8 cellular contexts compared by ENCODE assay signal in the genomic region with DNA sequence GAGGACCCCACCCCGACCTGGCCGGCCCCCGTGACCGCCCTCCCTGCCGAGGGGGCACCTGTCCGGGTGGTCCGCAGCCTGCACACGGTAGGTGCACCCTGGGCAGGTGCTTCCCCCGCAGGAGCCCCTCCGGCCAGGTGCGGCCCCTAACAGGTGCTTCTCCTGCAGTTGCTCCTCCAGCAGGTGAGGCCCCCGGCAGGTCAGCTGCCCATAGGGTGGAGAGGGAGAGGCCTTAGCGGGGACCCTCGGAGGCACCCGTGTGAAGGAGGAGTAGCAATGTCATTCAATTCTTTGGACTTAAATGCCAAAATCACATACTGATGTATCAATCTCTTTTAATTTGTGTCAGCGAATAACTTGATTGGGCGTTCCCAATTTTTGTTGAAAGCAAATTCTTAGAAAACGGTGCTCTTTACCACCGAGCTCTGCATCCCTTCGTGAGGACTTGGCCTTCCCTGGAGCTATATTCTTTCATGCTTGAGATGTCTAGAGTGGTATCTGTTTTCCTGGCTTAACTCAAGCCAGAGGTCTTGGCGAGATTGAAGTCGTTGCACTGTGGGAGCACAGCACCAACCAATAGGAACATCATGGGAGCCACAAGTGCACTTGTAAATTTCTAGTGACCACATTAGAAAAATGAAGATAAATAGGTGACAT. TPM values are rescaled to one million over a fixed set of nuclear protein-coding genes. Genes with fewer than 3 reads are reported as not detected.
DNase-seq lines count a peak whose midpoint lies in the region; ATAC-seq and TF ChIP-seq lines count a peak whose summit lies in the region.

No MANE protein-coding gene starts in this region.

- no peaks in the 10 kb centered on the region for H3K27me3 ChIP-seq in BLaER1 treated with 17β-estradiol and CSF1 and Interleukin-3, amounts not matched to agents 10 nM and 100 nM

- CTCF ChIA-PET in HEK293 (lab: Yijun Ruan, JAX) (interaction anchor here (0.7 to 0.9 kb wide), 2 partner anchors 10 to 69 kb away, joined by 3 to 6 read pairs; no protein-coding TSS in a partner anchor), GM10248 (lab: Yijun Ruan, JAX) (interaction anchor here (0.7 to 2.4 kb wide), 7 partner anchors 10 to 271 kb away, joined by 3 to 8 read pairs (median 3); no protein-coding TSS in a partner anchor)

- peaks cover 12 to 47% (median 33%) of the 10 kb centered on the region in 11 experiments; a peak in 21 of 22 replicates for H3K36me3 ChIP-seq in BLaER1 treated with 17β-estradiol and CSF1 and Interleukin-3, amounts not matched to agents 10 nM and 100 nM
- H3K36me3 ChIP-seq in HEK293 (ENCODE audit: control insufficient read depth in 2 of 2, insufficient read depth in 1 of 2, low read length in 2 of 2) = peaks cover 0 to 27% of the 10 kb centered on the region in 2 experiments; a peak in 1 of 3 replicates

- peaks cover 26 to 40% (median 37%) of the 10 kb centered on the region in 11 experiments for H3K9me3 ChIP-seq in BLaER1 treated with 17β-estradiol and CSF1 and Interleukin-3, amounts not matched to agents 10 nM and 100 nM (replicated peaks in 1 of 11)
- no peaks in the 10 kb centered on the region for H3K9me3 ChIP-seq in HEK293 (ENCODE audit: control insufficient read depth, insufficient read depth, low read depth, low read length)

- TF ChIP-seq CTCF in HEK293 (tag by site-specific recombination; IDR thresholded peaks at IDR 0.05) (no peak), progenitor cell of endocrine pancreas (IDR thresholded peaks at IDR 0.05; ENCODE audit: unreplicated experiment) (no peak), GM10248 (IDR thresholded peaks at IDR 0.05; ENCODE audit: control extremely low read depth, extremely low read depth, low read depth, missing control alignments) (no peak)

- H3K36me3 Mint-ChIP-seq in progenitor cell of endocrine pancreas (ENCODE audit: insufficient read depth) = peaks cover 4% of the 10 kb centered on the region

- no peaks in the 10 kb centered on the region for H3K27me3 Mint-ChIP-seq in progenitor cell of endocrine pancreas

- peak overlapping the region; percentile 81 for H3K27ac Mint-ChIP-seq in progenitor cell of endocrine pancreas

- peak; percentile 15 for DNase-seq in fibroblast of gingiva (ENCODE audit: low read depth)
- no peak for DNase-seq in progenitor cell of endocrine pancreas (ENCODE audit: low spot score, unreplicated experiment)
- no peak for DNase-seq in SKM-1 treated with dmso at 0.1 percent for 144 hours (lab: John Stamatoyannopoulos, UW; ENCODE audit: unreplicated experiment)
- DNase-seq in GM10248 (ENCODE audit: extremely low spot score) = no peak

- peaks cover 36 to 64% (median 50%) of the 10 kb centered on the region in 10 experiments for H3K4me1 ChIP-seq in BLaER1 treated with 17β-estradiol and CSF1 and Interleukin-3, amounts not matched to agents 10 nM and 100 nM
- no peaks in the 10 kb centered on the region for H3K4me1 ChIP-seq in HEK293 (ENCODE audit: control insufficient read depth, insufficient read depth, low read length)

- H3K4me2 ChIP-seq in BLaER1 treated with 17β-estradiol and CSF1 and Interleukin-3, amounts not matched to agents 10 nM and 100 nM = peak overlapping the region; percentile 88 to 99 (median 94)

- H3K4me3 ChIP-seq in BLaER1 treated with 17β-estradiol and CSF1 and Interleukin-3, amounts not matched to agents 10 nM and 100 nM = peak overlapping the region; percentile 73 to 99 (median 96)
- H3K4me3 ChIP-seq in HEK293 (ENCODE audit: low read depth, low read length) = peak overlapping the region; percentile 71

- ATAC-seq in SK-N-SH treated with all-trans-retinoic acid at 6 μM for 48 hours = peak; percentile 50
- no peak for ATAC-seq in GM19452 (IDR thresholded peaks at IDR 0.05; ENCODE audit: unreplicated experiment)

- H3K27ac ChIP-seq in BLaER1 treated with 17β-estradiol and CSF1 and Interleukin-3, amounts not matched to agents 10 nM and 100 nM = peak overlapping the region; percentile 84 to 99 (median 96)
- no peak overlapping the region; the same call in 1 of the 2 replicates for H3K27ac ChIP-seq in HEK293 (ENCODE audit: extremely low read depth, low read depth, low read length)

- H3K4me1 Mint-ChIP-seq in progenitor cell of endocrine pancreas (ENCODE audit: low read depth) = peaks cover 10% of the 10 kb centered on the region

- POLR2A ChIA-PET in HEK293 (lab: Yijun Ruan, JAX) (interaction anchor here (1.1 to 1.7 kb wide), 9 partner anchors 10 to 159 kb away, joined by 3 to 10 read pairs (median 5); a partner anchor contains a TSS), GM10248 (lab: Yijun Ruan, JAX) (no interaction called here)

- peaks cover 4% of the 10 kb centered on the region for H3K9me3 Mint-ChIP-seq in progenitor cell of endocrine pancreas (ENCODE audit: low read depth)

- peak overlapping the region; percentile 91 to 99 (median 97) for H3K9ac ChIP-seq in BLaER1 treated with 17β-estradiol and CSF1 and Interleukin-3, amounts not matched to agents 10 nM and 100 nM

- H3K4me3 Mint-ChIP-seq in progenitor cell of endocrine pancreas (ENCODE audit: low read depth) = peak overlapping the region; percentile 70

- peaks cover 0 to 12% (median 0%) of the 10 kb centered on the region in 11 experiments; a peak in 5 of 22 replicates for H4K20me1 ChIP-seq in BLaER1 treated with 17β-estradiol and CSF1 and Interleukin-3, amounts not matched to agents 10 nM and 100 nM

TF ChIP-seq in HEK293, 187 proteins besides CTCF, POLR2A, EP300 and RAD21 (continues in another document):
- TF ChIP-seq ZNF600 (tag by site-specific recombination; IDR thresholded peaks at IDR 0.05) = 0 out of 2 replicates have a peak, but pooled peaks have one; percentile 11
- TF ChIP-seq SCRT2 (tag by site-specific recombination; IDR thresholded peaks at IDR 0.05) = peak; percentile 81
- TF ChIP-seq ZNF394 (tag by site-specific recombination; IDR thresholded peaks at IDR 0.05; ENCODE audit: borderline replicate concordance) = peak; percentile 73; the same call in 1 of the 2 replicates
- TF ChIP-seq, protein P1, sequence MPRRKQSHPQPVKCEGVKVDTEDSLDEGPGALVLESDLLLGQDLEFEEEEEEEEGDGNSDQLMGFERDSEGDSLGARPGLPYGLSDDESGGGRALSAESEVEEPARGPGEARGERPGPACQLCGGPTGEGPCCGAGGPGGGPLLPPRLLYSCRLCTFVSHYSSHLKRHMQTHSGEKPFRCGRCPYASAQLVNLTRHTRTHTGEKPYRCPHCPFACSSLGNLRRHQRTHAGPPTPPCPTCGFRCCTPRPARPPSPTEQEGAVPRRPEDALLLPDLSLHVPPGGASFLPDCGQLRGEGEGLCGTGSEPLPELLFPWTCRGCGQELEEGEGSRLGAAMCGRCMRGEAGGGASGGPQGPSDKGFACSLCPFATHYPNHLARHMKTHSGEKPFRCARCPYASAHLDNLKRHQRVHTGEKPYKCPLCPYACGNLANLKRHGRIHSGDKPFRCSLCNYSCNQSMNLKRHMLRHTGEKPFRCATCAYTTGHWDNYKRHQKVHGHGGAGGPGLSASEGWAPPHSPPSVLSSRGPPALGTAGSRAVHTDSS (tag by site-specific recombination; IDR thresholded peaks at IDR 0.05) = 0 out of 2 replicates have a peak, but pooled peaks have one; percentile 11

TF ChIP-seq in SK-N-SH treated with all-trans-retinoic acid at 6 μM for 48 hours, 23 proteins besides CTCF, POLR2A, EP300 and RAD21:
- no peak for TF ChIP-seq ZFP3 (CRISPR knock-in tag; IDR thresholded peaks at IDR 0.05)

RNA-seq across cellular contexts. Expression of a gene that starts 0.8 kb away (rescaled TPM):
- 28.3 and 33.6 TPM in 2 replicates for total RNA-seq in progenitor cell of endocrine pancreas
